Comparison of ENCODE assay signal across 8 cellular contexts in the genomic region with DNA sequence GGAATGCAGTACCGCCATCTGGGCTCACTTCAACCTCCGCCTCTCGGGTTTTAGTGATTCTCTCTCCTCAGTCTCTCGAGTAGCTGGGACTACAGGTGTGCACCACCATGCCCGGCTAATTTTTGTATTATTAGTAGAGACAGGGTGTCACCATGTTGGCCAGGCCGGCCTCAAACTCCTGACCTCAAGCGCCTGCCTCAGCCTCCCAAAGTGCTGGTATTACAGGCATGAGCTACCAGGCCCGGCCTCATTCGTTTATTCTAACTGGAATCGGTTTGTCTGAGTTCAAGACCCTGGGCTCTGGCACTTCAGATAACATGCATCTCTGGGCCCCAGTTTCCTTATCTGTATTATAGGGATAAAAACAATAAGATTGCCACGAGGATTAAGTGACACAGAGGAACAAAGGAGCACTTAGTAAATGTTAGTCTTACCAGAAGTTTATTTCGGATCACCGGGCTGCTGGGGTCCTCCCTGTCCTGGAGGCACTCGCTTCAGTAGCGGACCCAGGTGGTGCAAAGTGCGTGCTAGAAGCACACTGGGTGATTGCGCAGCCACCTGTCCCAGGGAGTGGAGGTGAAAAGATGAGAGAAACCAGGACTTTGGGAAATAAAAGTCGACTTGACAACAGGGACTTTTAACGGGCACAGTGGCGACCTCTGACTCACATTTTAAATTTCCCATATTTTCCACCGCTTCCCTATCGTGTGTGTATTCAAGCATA. TPM values are rescaled to one million over a fixed set of nuclear protein-coding genes. Genes with fewer than 3 reads are reported as not detected.
A peak's percentile ranks its signal among the peaks of the same experiment; 100 is the strongest.
DNase-seq lines count a peak whose midpoint lies in the region; TF ChIP-seq lines count a peak whose summit lies in the region.

No MANE protein-coding gene starts in this region.

- no peak for TF ChIP-seq CTCF in colonic mucosa (IDR thresholded peaks at IDR 0.05)
- no peak for TF ChIP-seq CTCF in uterus (IDR thresholded peaks at IDR 0.05)

- WGBS in mesodermal cell (ENCODE audit: insufficient coverage in 2 of 2), 2 experiments, result 49 to 72% methylated on average over 15 to 17 of the region's 22 CpGs

- peaks cover 13 to 28% (median 20%) of the 10 kb centered on the region in 11 experiments for H3K27me3 ChIP-seq in BLaER1 treated with 17β-estradiol and CSF1 and Interleukin-3, amounts not matched to agents 10 nM and 100 nM
- H3K27me3 ChIP-seq in colonic mucosa (no peaks in the 10 kb centered on the region), uterus (no peaks in the 10 kb centered on the region)

- H3K4me1 ChIP-seq in BLaER1 treated with 17β-estradiol and CSF1 and Interleukin-3, amounts not matched to agents 10 nM and 100 nM, result peaks cover 15 to 39% (median 31%) of the 10 kb centered on the region in 10 experiments; a peak in 19 of 20 replicates
- H3K4me1 ChIP-seq in colonic mucosa (peaks cover 5% of the 10 kb centered on the region), mesodermal cell (ENCODE audit: control insufficient read depth, insufficient read depth, low read length, poor library complexity, severe bottlenecking) (no peaks in the 10 kb centered on the region), uterus (no peaks in the 10 kb centered on the region)

- peak overlapping the region; percentile 40 to 75 (median 72); a peak in 18 of 20 replicates for H3K4me3 ChIP-seq in BLaER1 treated with 17β-estradiol and CSF1 and Interleukin-3, amounts not matched to agents 10 nM and 100 nM
- H3K4me3 ChIP-seq in colonic mucosa, result peak overlapping the region; percentile 39
- peak overlapping the region; percentile 59 for H3K4me3 ChIP-seq in mesodermal cell (ENCODE audit: extremely low read depth, insufficient read depth, low read length, poor library complexity, severe bottlenecking)
- H3K4me3 ChIP-seq in uterus, result peak overlapping the region; percentile 75 to 76

- no peaks in the 10 kb centered on the region for H3K9me3 ChIP-seq in BLaER1 treated with 17β-estradiol and CSF1 and Interleukin-3, amounts not matched to agents 10 nM and 100 nM (replicated peaks in 1 of 11)
- no peaks in the 10 kb centered on the region for H3K9me3 ChIP-seq in colonic mucosa
- no peaks in the 10 kb centered on the region for H3K9me3 ChIP-seq in mesodermal cell (ENCODE audit: control insufficient read depth, low read length)
- H3K9me3 ChIP-seq in uterus, result no peaks in the 10 kb centered on the region

- no peak overlapping the region for H3K27ac ChIP-seq in BLaER1 treated with 17β-estradiol and CSF1 and Interleukin-3, amounts not matched to agents 10 nM and 100 nM
- peak overlapping the region; percentile 48 for H3K27ac ChIP-seq in colonic mucosa
- H3K27ac ChIP-seq in mesodermal cell (ENCODE audit: low read depth, low read length, severe bottlenecking), result no peak overlapping the region
- peak overlapping the region; percentile 86 to 88 for H3K27ac ChIP-seq in uterus

- TF ChIP-seq POLR2A in uterus (IDR thresholded peaks at IDR 0.05), result no peak

- DNase-seq in NCI-H69 (lab: John Stamatoyannopoulos, UW), result peak; percentile 47
- peak; percentile 29 for DNase-seq in colonic mucosa
- peak in 1 of 2 donors; percentile 44 for DNase-seq in uterus
- no peak for DNase-seq in effector CD4-positive, alpha-beta T cell
- no peak for DNase-seq in NCI-H2171 treated with DMSO at 0.1 percent for 48 hours (lab: John Stamatoyannopoulos, UW)
- DNase-seq in D341Med (ENCODE audit: low spot score), result no peak

- peak overlapping the region in 10 of 11 experiments; percentile 24 to 60 (median 46); a peak in 10 of 22 replicates for H3K9ac ChIP-seq in BLaER1 treated with 17β-estradiol and CSF1 and Interleukin-3, amounts not matched to agents 10 nM and 100 nM
- peak overlapping the region; percentile 44 to 70 for H3K9ac ChIP-seq in colonic mucosa (ENCODE audit: low read depth in 2 of 2, low read length in 2 of 2)

- H4K20me1 ChIP-seq in BLaER1 treated with 17β-estradiol and CSF1 and Interleukin-3, amounts not matched to agents 10 nM and 100 nM, result peaks cover 0 to 3% (median 0%) of the 10 kb centered on the region in 11 experiments; a peak in 1 of 22 replicates

- intact Hi-C loops in colonic mucosa (cut with DNase I) (no loop called here), uterus (cut with DNase I; ENCODE audit: low total_unique reads) (no loop called here)

- H3K36me3 ChIP-seq in BLaER1 treated with 17β-estradiol and CSF1 and Interleukin-3, amounts not matched to agents 10 nM and 100 nM, result no peaks in the 10 kb centered on the region
- no peaks in the 10 kb centered on the region for H3K36me3 ChIP-seq in colonic mucosa
- no peaks in the 10 kb centered on the region for H3K36me3 ChIP-seq in mesodermal cell (ENCODE audit: control insufficient read depth, insufficient read depth, low read length)
- no peaks in the 10 kb centered on the region for H3K36me3 ChIP-seq in uterus

- peak overlapping the region; percentile 86 to 99 (median 96) for H3K4me2 ChIP-seq in BLaER1 treated with 17β-estradiol and CSF1 and Interleukin-3, amounts not matched to agents 10 nM and 100 nM

RNA-seq across cellular contexts. Expression of a gene that starts 37.5 kb away (rescaled TPM):
- total RNA-seq in colonic mucosa, result 10 to 100 TPM; 21.3 to 32.8 TPM
- 2.5 TPM for polyA plus RNA-seq in mesodermal cell (2013, experiment 1 of 2)
- 2.7 TPM for polyA plus RNA-seq in mesodermal cell (2013, experiment 2 of 2)
- total RNA-seq in uterus, result 100 to 1,000 TPM in 2 of 4 donors, 10 to 100 TPM in 2; 22.0 to 137 (median 97.2) TPM

RNA-seq across cellular contexts. Expression of a gene that starts 56.5 kb away (rescaled TPM):
- total RNA-seq in colonic mucosa (10 to 100 TPM; 48.7 to 68.3 TPM), uterus (10 to 100 TPM; 21.6 to 32.7 (median 27.9) TPM)
- polyA plus RNA-seq in mesodermal cell (2013, experiment 1 of 2), result 34.8 TPM
- polyA plus RNA-seq in mesodermal cell (2013, experiment 2 of 2), result 31.6 TPM

Comparison
In these comparisons a context has a peak if more than half of its experiments do, and no peak if none do; other contexts are left out.
1. H3K27ac ChIP-seq: peak in colonic mucosa (single experiment) and uterus (2 of 2); none in BLaER1 treated with 17β-estradiol and CSF1 and Interleukin-3, amounts not matched to agents 10 nM and 100 nM (0 of 11) and mesodermal cell (single experiment).
2. DNase-seq: peak in NCI-H69 (single experiment) and colonic mucosa (single experiment); none in effector CD4-positive, alpha-beta T cell (single experiment), NCI-H2171 treated with DMSO at 0.1 percent for 48 hours (single experiment) and D341Med (single experiment).
3. Peak in every context shown above with its lines, with median percentiles within 50 percentile points of each other: H3K4me3 ChIP-seq.